30 cellular contexts compared by ENCODE assay signal in genomic region chr2:2932189-2932588, GRCh38.
"Had no signal": no experiment of that assay in that cellular context is flagged by ENCODE, and none has a peak within 500 bp of the region (broad histone marks: within the 10 kb centered on the region; RNA-seq: fewer than 3 reads in every experiment).

No MANE protein-coding gene starts in this region.

- H3K9me3 ChIP-seq: colonic mucosa, esophagus squamous epithelium had no signal

- ATAC-seq: activated CD4-positive, CD25-positive, alpha-beta regulatory T cell treated with anti-CD3 and anti-CD28 coated beads, Interleukin-2, amount 50 U/mL, for 24 hours; activated CD8-positive, alpha-beta T cell treated with anti-CD3 and anti-CD28 coated beads for 36 hours; activated naive CD4-positive, alpha-beta T cell treated with anti-CD3 and anti-CD28 coated beads, Interleukin-2, amount 50 U/mL, for 72 hours; T-helper 17 cell had no signal

- H3K27ac ChIP-seq: ascending aorta, breast epithelium, cardiac muscle cell, colonic mucosa, esophagus squamous epithelium, WERI-Rb-1 had no signal

- H3K27ac Mint-ChIP-seq: activated B cell treated with CpG ODN at 0.5 μM for 24 hours; activated CD8-positive, alpha-beta T cell treated with anti-CD3 and anti-CD28 coated beads for 36 hours; activated naive CD4-positive, alpha-beta T cell treated with anti-CD3 and anti-CD28 coated beads, Interleukin-2, amount 10 ng/mL, durations not matched to agents 7 days and 5 days; activated naive CD4-positive, alpha-beta T cell treated with anti-CD3 and anti-CD28 coated beads, Interleukin-2, amount 50 U/mL, for 72 hours; activated naive CD8-positive, alpha-beta T cell treated with anti-CD3 and anti-CD28 coated beads, Interleukin-2, amount 10 ng/mL, durations not matched to agents 7 days and 5 days; activated T-helper 1 cell treated with anti-CD3 and anti-CD28 coated beads, Interleukin-12 subunit alpha, Interleukin-12 subunit beta, Interleukin-2, Interleukin-4 antibody, amounts not matched to agents 30 ng/mL and 10 ng/mL and 1 ng/mL, durations not matched to agents 14 hours and 24 hours and 36 hours; T-helper 17 cell; T-helper 2 cell treated with Interferon-gamma antibody and Interleukin-4, amounts not matched to agents 5 μg/mL and 100 μg/mL, for 36 hours had no signal

- H3K4me1 ChIP-seq: ascending aorta, breast epithelium, colonic mucosa, esophagus squamous epithelium had no signal

- H3K4me3 Mint-ChIP-seq: activated B cell treated with CpG ODN at 0.5 μM for 24 hours; activated CD8-positive, alpha-beta T cell treated with anti-CD3 and anti-CD28 coated beads for 36 hours; activated naive CD4-positive, alpha-beta T cell treated with anti-CD3 and anti-CD28 coated beads, Interleukin-2, amount 10 ng/mL, durations not matched to agents 7 days and 5 days; activated naive CD8-positive, alpha-beta T cell treated with anti-CD3 and anti-CD28 coated beads, Interleukin-2, amount 10 ng/mL, durations not matched to agents 7 days and 5 days; activated T-helper 1 cell treated with anti-CD3 and anti-CD28 coated beads, Interleukin-12 subunit alpha, Interleukin-12 subunit beta, Interleukin-2, Interleukin-4 antibody, amounts not matched to agents 30 ng/mL and 10 ng/mL and 1 ng/mL, durations not matched to agents 14 hours and 24 hours and 36 hours; brain; T-helper 17 cell; T-helper 2 cell treated with Interferon-gamma antibody and Interleukin-4, amounts not matched to agents 5 μg/mL and 100 μg/mL, for 36 hours had no signal

- H3K27me3 Mint-ChIP-seq: activated naive CD4-positive, alpha-beta T cell treated with anti-CD3 and anti-CD28 coated beads, Interleukin-2, amount 10 ng/mL, durations not matched to agents 7 days and 5 days had no signal

- H3K27me3 ChIP-seq: ascending aorta, breast epithelium, cardiac muscle cell, colonic mucosa, esophagus squamous epithelium had no signal

- H3K4me1 Mint-ChIP-seq: activated B cell treated with CpG ODN at 0.5 μM for 24 hours; activated naive CD4-positive, alpha-beta T cell treated with anti-CD3 and anti-CD28 coated beads, Interleukin-2, amount 10 ng/mL, durations not matched to agents 7 days and 5 days; activated naive CD8-positive, alpha-beta T cell treated with anti-CD3 and anti-CD28 coated beads, Interleukin-2, amount 10 ng/mL, durations not matched to agents 7 days and 5 days; T-helper 17 cell had no signal

- H3K4me3 ChIP-seq: ascending aorta, breast epithelium, cardiac muscle cell, colonic mucosa, esophagus squamous epithelium had no signal

- H3K36me3 ChIP-seq: ascending aorta, breast epithelium, cardiac muscle cell, colonic mucosa, esophagus squamous epithelium, WERI-Rb-1 had no signal

- DNase-seq: activated B cell treated with CpG ODN at 0.5 μM for 24 hours; activated CD4-positive, alpha-beta T cell treated with anti-CD3 and anti-CD28 coated beads for 48 hours; activated CD4-positive, alpha-beta T cell treated with anti-CD3 and anti-CD28 coated beads, Interleukin-2, amount 50 U/mL, for 1 hour; activated CD4-positive, alpha-beta T cell treated with anti-CD3 and anti-CD28 coated beads, Interleukin-2, amount 50 U/mL, for 48 hours; activated CD8-positive, alpha-beta T cell treated with anti-CD3 and anti-CD28 coated beads for 36 hours; activated gamma-delta T cell; activated naive CD4-positive, alpha-beta T cell; activated naive CD4-positive, alpha-beta T cell treated with anti-CD3 and anti-CD28 coated beads, Interleukin-2, amount 10 ng/mL, durations not matched to agents 7 days and 5 days; activated naive CD8-positive, alpha-beta T cell treated with anti-CD3 and anti-CD28 coated beads, Interleukin-2, amount 10 ng/mL, durations not matched to agents 7 days and 5 days; activated T-cell treated with anti-CD3 and anti-CD28 coated beads, Interleukin-2, amount 50 U/mL, for 1 hour; activated T-cell treated with anti-CD3 and anti-CD28 coated beads, Interleukin-2, amount 50 U/mL, for 48 hours; central memory CD4-positive, alpha-beta T cell; cerebellar nuclear complex; colonic mucosa; effector memory CD4-positive, alpha-beta T cell; erythroblast; esophagus squamous epithelium; foreskin melanocyte; T-helper 1 cell; T-helper 17 cell; T1000; WERI-Rb-1 had no signal

- H3K36me3 Mint-ChIP-seq: activated naive CD4-positive, alpha-beta T cell treated with anti-CD3 and anti-CD28 coated beads, Interleukin-2, amount 10 ng/mL, durations not matched to agents 7 days and 5 days had no signal
